In genomic region chr3:53174346-53175250, GRCh38 we compare ENCODE assay signal across 15 cellular contexts. TPM values are rescaled to one million over a fixed set of nuclear protein-coding genes. Genes with fewer than 3 reads are reported as not detected.
A peak's percentile ranks its signal among the peaks of the same experiment; 100 is the strongest.
DNase-seq lines count a peak whose midpoint lies in the region; ATAC-seq and TF ChIP-seq lines count a peak whose summit lies in the region.
"Had no signal": no experiment of that assay in that cellular context is flagged by ENCODE, and none has a peak within 500 bp of the region (broad histone marks: within the 10 kb centered on the region; RNA-seq: fewer than 3 reads in every experiment).

No MANE protein-coding gene starts in this region.

- H3K27ac ChIP-seq in HEK293 (ENCODE audit: extremely low read depth, low read depth, low read length) (no peak overlapping the region), spleen (peak overlapping the region in 4 of 8 donors; percentile 24 to 96 (median 54))
- H3K27ac ChIP-seq: 22Rv1, hepatocyte had no signal

- H3K27me3 ChIP-seq in spleen (replicated peaks in 1 of 7), result no peaks in the 10 kb centered on the region
- H3K27me3 ChIP-seq: hepatocyte had no signal

- DNase-seq in NCI-H526 (lab: John Stamatoyannopoulos, UW) (peak; percentile 20 to 66), NCI-H526 treated with DMSO at 0.1 percent for 48 hours (lab: John Stamatoyannopoulos, UW) (no peak), spleen (no peak), NCI-H2171 treated with DMSO at 0.1 percent for 48 hours (lab: John Stamatoyannopoulos, UW) (no peak), epidermal melanocyte (ENCODE audit: insufficient read length, low spot score) (no peak), foreskin fibroblast (no peak)
- DNase-seq: activated CD8-positive, alpha-beta T cell treated with anti-CD3 and anti-CD28 coated beads, Interleukin-2, amount 10 ng/mL, durations not matched to agents 7 days and 5 days; DMS53; H7; KG1; SK-N-SH had no signal

- H3K4me1 ChIP-seq in HEK293 (ENCODE audit: control insufficient read depth, insufficient read depth, low read length) (no peaks in the 10 kb centered on the region), spleen (peaks cover 43 to 98% (median 90%) of the 10 kb centered on the region in 6 donors)

- intact Hi-C loops in spleen (cut with DNase I; ENCODE audit: low total_unique reads), result no loop called here

- ATAC-seq in HG03565 (IDR thresholded peaks at IDR 0.05; ENCODE audit: unreplicated experiment), result peak; percentile 49
- ATAC-seq: activated CD8-positive, alpha-beta T cell treated with anti-CD3 and anti-CD28 coated beads, Interleukin-2, amount 10 ng/mL, durations not matched to agents 7 days and 5 days had no signal

- no peak for TF ChIP-seq POLR2A in spleen (IDR thresholded peaks at IDR 0.05)

- H3K4me3 ChIP-seq in HEK293 (ENCODE audit: low read depth, low read length) (no peak overlapping the region), spleen (peak overlapping the region in 1 of 8 donors; percentile 20), foreskin fibroblast (ENCODE audit: low read depth in 1 of 2, low read length in 2 of 2) (no peak overlapping the region)
- H3K4me3 ChIP-seq: hepatocyte had no signal

- WGBS in spleen, 5 donors, result 58 to 74% (median 71%) methylated on average over 7 to 9 of the region's 9 CpGs

- H3K36me3 ChIP-seq in HEK293 (ENCODE audit: control insufficient read depth in 2 of 2, insufficient read depth in 1 of 2, low read length in 2 of 2) (peaks cover 0 to 19% of the 10 kb centered on the region in 2 experiments; a peak in 2 of 3 replicates), spleen (peaks cover 0 to 80% (median 17%) of the 10 kb centered on the region in 6 donors)

- POLR2A ChIA-PET in HEK293 (lab: Yijun Ruan, JAX), result no interaction called here

- no peak for TF ChIP-seq CTCF in HEK293 (tag by site-specific recombination; IDR thresholded peaks at IDR 0.05)
- TF ChIP-seq CTCF in spleen (IDR thresholded peaks at IDR 0.05 in 8 of 11, conservative IDR thresholded peaks at IDR 0.05 in 3 of 11), result peak in 3 of 11 experiments; percentile 13 to 24 (median 20)
- TF ChIP-seq CTCF in foreskin fibroblast (IDR thresholded peaks at IDR 0.05; ENCODE audit: low read depth, low read length), result no peak

- no peaks in the 10 kb centered on the region for H3K9me3 ChIP-seq in HEK293 (ENCODE audit: control insufficient read depth, insufficient read depth, low read depth, low read length)
- H3K9me3 ChIP-seq in spleen, result no peaks in the 10 kb centered on the region
- H3K9me3 ChIP-seq: SK-N-SH had no signal

- CTCF ChIA-PET in HEK293 (lab: Yijun Ruan, JAX), result interaction anchor here (1.1 kb wide), 1 partner anchor 60 kb away, joined by 3 read pairs; no protein-coding TSS in a partner anchor

TF ChIP-seq in HEK293, 187 proteins besides CTCF, POLR2A, EP300 and RAD21:
- TF ChIP-seq MEIS1 (CRISPR knock-in tag; IDR thresholded peaks at IDR 0.05; ENCODE audit: borderline replicate concordance) (no peak), ZNF354C (tag by site-specific recombination; IDR thresholded peaks at IDR 0.05; ENCODE audit: borderline replicate concordance, low read depth) (no peak), ZIC2 (tag by site-specific recombination; IDR thresholded peaks at IDR 0.05) (peak; percentile 44), ZNF544 (tag by site-specific recombination; IDR thresholded peaks at IDR 0.05) (no peak), GLIS1 (tag by site-specific recombination; IDR thresholded peaks at IDR 0.05) (peak; percentile 69)
TF ChIP-seq in HEK293: peak in this region for 2.

RNA-seq across cellular contexts. Expression of gene PRKCD, which starts 13.6 kb away (rescaled TPM):
- total RNA-seq in spleen, result 100 to 1,000 TPM in 1 of 7 donors, 10 to 100 TPM in 6; 42.7 to 100 (median 59.6) TPM
- polyA plus RNA-seq in spleen, result 10 to 100 TPM; 22.2 to 50.0 (median 31.9) TPM

RNA-seq across cellular contexts. Expression of gene RFT1, which starts 44.4 kb away (rescaled TPM):
- 10 to 100 TPM; 12.1 to 25.6 (median 17.8) TPM for total RNA-seq in spleen
- 1 to 10 TPM; 6.0 to 8.9 (median 8.1) TPM for polyA plus RNA-seq in spleen

Comparison
In these comparisons a context has a peak if more than half of its experiments do, and no peak if none do; other contexts are left out.
1. DNase-seq: peak in NCI-H526 (2 of 2); none in NCI-H526 treated with DMSO at 0.1 percent for 48 hours (single experiment), spleen (single experiment), NCI-H2171 treated with DMSO at 0.1 percent for 48 hours (single experiment), epidermal melanocyte (single experiment) and foreskin fibroblast (0 of 2).